Comparison of ENCODE assay signal across 8 cellular contexts in the genomic region with DNA sequence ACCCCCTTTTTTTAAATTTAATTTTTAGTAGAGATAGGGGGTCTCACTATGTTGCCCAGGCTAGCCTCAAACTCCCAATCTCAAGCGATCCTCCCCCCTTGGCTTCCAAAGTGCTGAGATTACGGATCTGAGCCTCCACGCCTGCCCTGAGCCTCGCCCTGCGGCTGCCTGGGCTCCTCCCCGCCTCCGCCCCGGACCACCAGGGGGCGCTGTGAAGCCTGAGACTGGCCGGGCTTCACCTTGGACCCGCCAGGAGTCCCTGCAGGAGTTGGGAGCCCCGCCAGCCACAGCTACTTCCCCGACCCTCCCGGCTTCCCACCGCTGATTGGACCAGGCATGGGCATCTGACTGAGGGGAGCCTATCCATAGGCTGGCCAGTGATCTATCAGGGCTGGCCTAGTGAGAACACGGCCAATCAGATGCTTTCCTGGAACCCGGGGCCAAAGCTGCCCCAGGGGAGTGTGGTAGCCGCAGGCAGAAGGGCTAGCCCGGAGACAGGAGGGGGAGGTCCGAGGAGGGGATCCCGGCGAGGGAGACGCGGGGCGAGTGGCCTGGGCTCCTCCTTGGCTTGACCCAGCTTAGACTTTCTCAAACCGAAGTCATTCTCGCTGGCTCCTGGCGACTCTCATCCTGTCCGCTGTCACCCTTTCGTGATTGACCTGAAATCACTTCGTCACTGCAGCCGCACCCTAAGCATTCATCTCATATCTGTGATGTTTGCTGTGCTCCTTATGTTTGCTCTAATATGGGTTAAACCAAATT. TPM values are rescaled to one million over a fixed set of nuclear protein-coding genes. Genes with fewer than 3 reads are reported as not detected.
DNase-seq lines count a peak whose midpoint lies in the region; ATAC-seq and TF ChIP-seq lines count a peak whose summit lies in the region.

No MANE protein-coding gene starts in this region.

- H3K4me3 ChIP-seq in AG10803 (ENCODE audit: low read length) (peak overlapping the region; percentile 90), kidney epithelial cell (ENCODE audit: low read depth, low read length) (peak overlapping the region; percentile 54)

- peak; percentile 90 for TF ChIP-seq CTCF in AG10803 (conservative IDR thresholded peaks at IDR 0.05; ENCODE audit: low read length)
- TF ChIP-seq CTCF in kidney epithelial cell (IDR thresholded peaks at IDR 0.05; ENCODE audit: insufficient read depth, low read length, poor library complexity, severe bottlenecking): peak; percentile 98

- ATAC-seq in GM19023 (IDR thresholded peaks at IDR 0.05; ENCODE audit: unreplicated experiment) (peak; percentile 98), HG03280 (IDR thresholded peaks at IDR 0.05; ENCODE audit: unreplicated experiment) (peak; percentile 96)
- peak; percentile 98 for ATAC-seq in activated CD4-positive, CD25-positive, alpha-beta regulatory T cell treated with anti-CD3 and anti-CD28 coated beads, Interleukin-2, amount 50 U/mL, for 24 hours

- peaks cover 2% of the 10 kb centered on the region for H3K27me3 ChIP-seq in kidney epithelial cell (ENCODE audit: control insufficient read depth, insufficient read depth, low read length)

- peak; percentile 98 for DNase-seq in AG10803 (ENCODE audit: low read depth)
- DNase-seq in NCI-H345 treated with DMSO at 0.1 percent for 48 hours (lab: John Stamatoyannopoulos, UW; ENCODE audit: unreplicated experiment): peak; percentile 96
- peak; percentile 98 for DNase-seq in cerebellum (ENCODE audit: low spot score)
- peak; percentile 96 for DNase-seq in kidney epithelial cell (ENCODE audit: low read depth)
- DNase-seq in stimulated activated CD4-positive, alpha-beta T cell treated with anti-CD3 and anti-CD28 coated beads, Interleukin-15, amount 100 ng/mL, for 48 hours (ENCODE audit: low read depth in 2 of 2): peak; percentile 95

- no peaks in the 10 kb centered on the region for H3K36me3 ChIP-seq in kidney epithelial cell (ENCODE audit: control insufficient read depth, insufficient read depth, low read length)

RNA-seq across cellular contexts. Expression of a gene that starts 15.1 kb away (rescaled TPM):
- total RNA-seq in cerebellum (7.3 TPM), kidney epithelial cell (35.6 and 43.9 TPM in 2 replicates)

Comparison
In these comparisons a context has a peak if more than half of its experiments do, and no peak if none do; other contexts are left out.
1. Peak in every context shown above with its lines: DNase-seq, ATAC-seq and H3K4me3 ChIP-seq.